In genomic region chr15:91704343-91704742, GRCh38 we compare ENCODE assay signal across 30 cellular contexts.
"Had no signal": no experiment of that assay in that cellular context is flagged by ENCODE, and none has a peak within 500 bp of the region (broad histone marks: within the 10 kb centered on the region; RNA-seq: fewer than 3 reads in every experiment).

No MANE protein-coding gene starts in this region.

- H3K9me3 ChIP-seq: SJCRH30 had no signal

- H3K4me1 ChIP-seq: SJCRH30 had no signal

- H3K27ac ChIP-seq: KMS-11, SJCRH30, SK-N-MC, WERI-Rb-1 had no signal

- H3K9me3 Mint-ChIP-seq: activated CD8-positive, alpha-beta T cell treated with anti-CD3 and anti-CD28 coated beads for 36 hours; activated naive CD8-positive, alpha-beta T cell treated with anti-CD3 and anti-CD28 coated beads for 36 hours; activated T-cell treated with anti-CD3 and anti-CD28 coated beads, Interleukin-2, amount 50 U/mL, for 72 hours; activated T-helper 17 cell treated with anti-CD3 and anti-CD28 coated beads, Interleukin-2, amount 50 U/mL, for 72 hours had no signal

- H3K36me3 Mint-ChIP-seq: activated naive CD8-positive, alpha-beta T cell treated with anti-CD3 and anti-CD28 coated beads for 36 hours had no signal

- H3K27me3 ChIP-seq: SJCRH30 had no signal

- H3K36me3 ChIP-seq: SJCRH30, WERI-Rb-1 had no signal

- H3K27ac Mint-ChIP-seq: activated CD4-positive, alpha-beta T cell treated with anti-CD3 and anti-CD28 coated beads, Interleukin-2, amount 10 ng/mL, durations not matched to agents 24 days and 14 days; activated CD8-positive, alpha-beta T cell treated with anti-CD3 and anti-CD28 coated beads for 36 hours; activated naive CD8-positive, alpha-beta T cell treated with anti-CD3 and anti-CD28 coated beads for 36 hours; activated T-cell treated with anti-CD3 and anti-CD28 coated beads, Interleukin-2, amount 50 U/mL, for 72 hours; activated T-helper 17 cell treated with anti-CD3 and anti-CD28 coated beads, Interleukin-2, amount 50 U/mL, for 72 hours had no signal

- H3K4me3 Mint-ChIP-seq: activated CD4-positive, alpha-beta T cell treated with anti-CD3 and anti-CD28 coated beads, Interleukin-2, amount 10 ng/mL, durations not matched to agents 24 days and 14 days; activated CD8-positive, alpha-beta T cell treated with anti-CD3 and anti-CD28 coated beads for 36 hours; activated naive CD8-positive, alpha-beta T cell treated with anti-CD3 and anti-CD28 coated beads for 36 hours; activated T-cell treated with anti-CD3 and anti-CD28 coated beads, Interleukin-2, amount 50 U/mL, for 72 hours; activated T-helper 17 cell treated with anti-CD3 and anti-CD28 coated beads, Interleukin-2, amount 50 U/mL, for 72 hours had no signal

- DNase-seq: activated CD4-positive, alpha-beta T cell treated with anti-CD3 and anti-CD28 coated beads, Interleukin-2, amount 10 ng/mL, durations not matched to agents 24 days and 14 days; activated CD4-positive, alpha-beta T cell treated with anti-CD3 and anti-CD28 coated beads, Interleukin-2, amount 50 U/mL, for 4 hours; activated CD4-positive, CD25-positive, alpha-beta regulatory T cell; activated CD8-positive, alpha-beta T cell treated with anti-CD3 and anti-CD28 coated beads for 36 hours; activated effector memory CD4-positive, alpha-beta T cell treated with anti-CD3 and anti-CD28 coated beads, Interleukin-2, amount 50 U/mL, for 16 hours; activated naive CD4-positive, alpha-beta T cell; activated naive CD4-positive, alpha-beta T cell treated with anti-CD3 and anti-CD28 coated beads, Interleukin-2, amount 50 U/mL, for 16 hours; activated naive CD8-positive, alpha-beta T cell treated with anti-CD3 and anti-CD28 coated beads for 36 hours; activated T-cell treated with anti-CD3 and anti-CD28 coated beads, Interleukin-2, amount 50 U/mL, for 1 hour; activated T-cell treated with anti-CD3 and anti-CD28 coated beads, Interleukin-2, amount 50 U/mL, for 72 hours; amniotic stem cell; aorta; NCI-H1092 treated with DMSO at 0.1 percent for 48 hours; NCI-H1417; NCI-H146; NCI-H187; NCI-H2029 treated with DMSO at 0.1 percent for 48 hours; NCI-H2107; NCI-H2171; NCI-H510A; NCI-H526; NCI-H748 treated with DMSO at 0.1 percent for 48 hours; NK-92 treated with Interleukin-12 subunit alpha and Interleukin-12 subunit beta, amount 100 ng/mL, for 24 hours; SHP77; SJCRH30; T1000; WERI-Rb-1 had no signal

- H3K4me3 ChIP-seq: SJCRH30, SK-N-MC had no signal

- H3K4me2 ChIP-seq: KMS-11 had no signal

- ATAC-seq: activated CD8-positive, alpha-beta T cell treated with anti-CD3 and anti-CD28 coated beads for 36 hours; activated T-cell treated with anti-CD3 and anti-CD28 coated beads, Interleukin-2, amount 50 U/mL, for 72 hours; activated T-helper 17 cell treated with anti-CD3 and anti-CD28 coated beads, Interleukin-2, amount 50 U/mL, for 72 hours had no signal

- H3K9ac ChIP-seq: KMS-11 had no signal
